Comparison of ENCODE assay signal across 1 cellular context in the genomic region with DNA sequence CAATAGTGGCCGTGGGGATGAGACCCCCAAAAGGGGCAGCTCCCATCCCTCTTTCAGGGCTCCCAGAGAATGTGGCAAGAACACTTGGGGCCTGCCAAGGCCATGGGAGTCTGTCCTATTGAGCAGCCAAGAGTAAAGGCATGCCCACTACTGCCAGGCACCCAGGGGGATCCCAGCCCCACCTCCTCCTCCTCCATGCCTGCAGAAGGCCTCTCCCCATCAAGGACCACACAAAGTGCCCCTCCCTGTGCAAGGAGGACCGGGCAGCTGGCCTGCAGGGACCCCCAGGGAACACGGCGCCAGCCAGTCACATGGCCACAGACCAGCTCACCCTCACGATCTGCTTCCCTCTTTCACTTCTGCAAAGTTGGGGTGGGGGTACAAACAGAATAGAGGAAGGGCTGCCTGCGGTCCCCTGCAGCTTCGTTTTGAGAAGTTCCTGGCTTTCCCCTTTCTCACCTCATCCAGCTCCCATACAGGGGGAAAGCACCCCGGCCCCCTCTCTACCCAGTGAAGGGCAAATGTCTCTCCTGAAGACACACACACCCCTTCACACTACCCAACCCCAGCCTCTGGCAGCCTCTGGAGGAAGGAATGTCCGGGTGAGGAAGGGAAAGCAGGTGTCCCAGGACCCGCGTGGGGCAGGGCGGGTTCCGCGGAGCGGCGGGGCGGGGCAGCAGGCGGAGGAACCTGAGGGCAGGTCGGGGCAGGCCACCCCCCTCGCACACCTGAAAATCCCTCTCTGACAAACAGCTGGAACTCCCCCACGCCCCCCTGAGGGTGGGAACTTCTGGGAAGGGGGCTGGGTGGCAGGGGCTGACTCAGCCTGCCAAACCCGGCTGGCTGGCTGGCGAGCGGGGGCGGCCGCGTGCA.
TF ChIP-seq lines count a peak whose summit lies in the region.

No MANE protein-coding gene starts in this region.

TF ChIP-seq in HepG2, 621 proteins besides CTCF, POLR2A, EP300 and RAD21 (continues in another document):
- 0 out of 2 replicates have a peak, but pooled peaks have one; percentile 20 for TF ChIP-seq MED13 (CRISPR knock-in tag; IDR thresholded peaks at IDR 0.05)
- TF ChIP-seq ZEB1 (IDR thresholded peaks at IDR 0.05; ENCODE audit: insufficient replicate concordance, low read depth), result peak; percentile 63
- TF ChIP-seq, protein P1, sequence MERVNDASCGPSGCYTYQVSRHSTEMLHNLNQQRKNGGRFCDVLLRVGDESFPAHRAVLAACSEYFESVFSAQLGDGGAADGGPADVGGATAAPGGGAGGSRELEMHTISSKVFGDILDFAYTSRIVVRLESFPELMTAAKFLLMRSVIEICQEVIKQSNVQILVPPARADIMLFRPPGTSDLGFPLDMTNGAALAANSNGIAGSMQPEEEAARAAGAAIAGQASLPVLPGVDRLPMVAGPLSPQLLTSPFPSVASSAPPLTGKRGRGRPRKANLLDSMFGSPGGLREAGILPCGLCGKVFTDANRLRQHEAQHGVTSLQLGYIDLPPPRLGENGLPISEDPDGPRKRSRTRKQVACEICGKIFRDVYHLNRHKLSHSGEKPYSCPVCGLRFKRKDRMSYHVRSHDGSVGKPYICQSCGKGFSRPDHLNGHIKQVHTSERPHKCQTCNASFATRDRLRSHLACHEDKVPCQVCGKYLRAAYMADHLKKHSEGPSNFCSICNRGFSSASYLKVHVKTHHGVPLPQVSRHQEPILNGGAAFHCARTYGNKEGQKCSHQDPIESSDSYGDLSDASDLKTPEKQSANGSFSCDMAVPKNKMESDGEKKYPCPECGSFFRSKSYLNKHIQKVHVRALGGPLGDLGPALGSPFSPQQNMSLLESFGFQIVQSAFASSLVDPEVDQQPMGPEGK (CRISPR knock-in tag; IDR thresholded peaks at IDR 0.05), result peak; percentile 88
- TF ChIP-seq TOE1 (CRISPR knock-in tag; IDR thresholded peaks at IDR 0.05), result no peak
- TF ChIP-seq, protein P2, sequence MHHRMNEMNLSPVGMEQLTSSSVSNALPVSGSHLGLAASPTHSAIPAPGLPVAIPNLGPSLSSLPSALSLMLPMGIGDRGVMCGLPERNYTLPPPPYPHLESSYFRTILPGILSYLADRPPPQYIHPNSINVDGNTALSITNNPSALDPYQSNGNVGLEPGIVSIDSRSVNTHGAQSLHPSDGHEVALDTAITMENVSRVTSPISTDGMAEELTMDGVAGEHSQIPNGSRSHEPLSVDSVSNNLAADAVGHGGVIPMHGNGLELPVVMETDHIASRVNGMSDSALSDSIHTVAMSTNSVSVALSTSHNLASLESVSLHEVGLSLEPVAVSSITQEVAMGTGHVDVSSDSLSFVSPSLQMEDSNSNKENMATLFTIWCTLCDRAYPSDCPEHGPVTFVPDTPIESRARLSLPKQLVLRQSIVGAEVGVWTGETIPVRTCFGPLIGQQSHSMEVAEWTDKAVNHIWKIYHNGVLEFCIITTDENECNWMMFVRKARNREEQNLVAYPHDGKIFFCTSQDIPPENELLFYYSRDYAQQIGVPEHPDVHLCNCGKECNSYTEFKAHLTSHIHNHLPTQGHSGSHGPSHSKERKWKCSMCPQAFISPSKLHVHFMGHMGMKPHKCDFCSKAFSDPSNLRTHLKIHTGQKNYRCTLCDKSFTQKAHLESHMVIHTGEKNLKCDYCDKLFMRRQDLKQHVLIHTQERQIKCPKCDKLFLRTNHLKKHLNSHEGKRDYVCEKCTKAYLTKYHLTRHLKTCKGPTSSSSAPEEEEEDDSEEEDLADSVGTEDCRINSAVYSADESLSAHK (CRISPR knock-in tag; IDR thresholded peaks at IDR 0.05; ENCODE audit: borderline replicate concordance), result no peak
- TF ChIP-seq STAG1 (CRISPR knock-in tag; IDR thresholded peaks at IDR 0.05), result 0 out of 2 replicates have a peak, but pooled peaks have one; percentile 24
- TF ChIP-seq SP140L (CRISPR knock-in tag; IDR thresholded peaks at IDR 0.05; ENCODE audit: borderline replicate concordance), result no peak
- TF ChIP-seq ZC3H13 (CRISPR knock-in tag; IDR thresholded peaks at IDR 0.05), result peak; percentile 67; the same call in 1 of the 2 replicates
- TF ChIP-seq, protein P3, sequence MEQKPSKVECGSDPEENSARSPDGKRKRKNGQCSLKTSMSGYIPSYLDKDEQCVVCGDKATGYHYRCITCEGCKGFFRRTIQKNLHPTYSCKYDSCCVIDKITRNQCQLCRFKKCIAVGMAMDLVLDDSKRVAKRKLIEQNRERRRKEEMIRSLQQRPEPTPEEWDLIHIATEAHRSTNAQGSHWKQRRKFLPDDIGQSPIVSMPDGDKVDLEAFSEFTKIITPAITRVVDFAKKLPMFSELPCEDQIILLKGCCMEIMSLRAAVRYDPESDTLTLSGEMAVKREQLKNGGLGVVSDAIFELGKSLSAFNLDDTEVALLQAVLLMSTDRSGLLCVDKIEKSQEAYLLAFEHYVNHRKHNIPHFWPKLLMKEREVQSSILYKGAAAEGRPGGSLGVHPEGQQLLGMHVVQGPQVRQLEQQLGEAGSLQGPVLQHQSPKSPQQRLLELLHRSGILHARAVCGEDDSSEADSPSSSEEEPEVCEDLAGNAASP (CRISPR knock-in tag; IDR thresholded peaks at IDR 0.05; ENCODE audit: borderline replicate concordance), result peak; percentile 43; the same call in 1 of the 2 replicates
- TF ChIP-seq FOXA3 (CRISPR knock-in tag; IDR thresholded peaks at IDR 0.05), result no peak
- 0 out of 2 replicates have a peak, but pooled peaks have one; percentile 11 for TF ChIP-seq ISL2 (CRISPR knock-in tag; IDR thresholded peaks at IDR 0.05)
- no peak for TF ChIP-seq ZNF331 (CRISPR knock-in tag; IDR thresholded peaks at IDR 0.05)
- TF ChIP-seq ZBTB7A (CRISPR knock-in tag; IDR thresholded peaks at IDR 0.05), result 0 out of 2 replicates have a peak, but pooled peaks have one; percentile 43
- no peak for TF ChIP-seq KDM3A (CRISPR knock-in tag; IDR thresholded peaks at IDR 0.05; ENCODE audit: low read depth)
- no peak for TF ChIP-seq NFYB (CRISPR knock-in tag; IDR thresholded peaks at IDR 0.05)
- TF ChIP-seq ZNF878 (CRISPR knock-in tag; IDR thresholded peaks at IDR 0.05), result 0 out of 2 replicates have a peak, but pooled peaks have one; percentile 36
- TF ChIP-seq, protein P4, sequence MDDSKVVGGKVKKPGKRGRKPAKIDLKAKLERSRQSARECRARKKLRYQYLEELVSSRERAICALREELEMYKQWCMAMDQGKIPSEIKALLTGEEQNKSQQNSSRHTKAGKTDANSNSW (CRISPR knock-in tag; IDR thresholded peaks at IDR 0.05; ENCODE audit: borderline replicate concordance), result 0 out of 2 replicates have a peak, but pooled peaks have one; percentile 20
- 0 out of 2 replicates have a peak, but pooled peaks have one; percentile 1 for TF ChIP-seq ZNF749 (CRISPR knock-in tag; IDR thresholded peaks at IDR 0.05; ENCODE audit: borderline replicate concordance)
- TF ChIP-seq, protein P5, sequence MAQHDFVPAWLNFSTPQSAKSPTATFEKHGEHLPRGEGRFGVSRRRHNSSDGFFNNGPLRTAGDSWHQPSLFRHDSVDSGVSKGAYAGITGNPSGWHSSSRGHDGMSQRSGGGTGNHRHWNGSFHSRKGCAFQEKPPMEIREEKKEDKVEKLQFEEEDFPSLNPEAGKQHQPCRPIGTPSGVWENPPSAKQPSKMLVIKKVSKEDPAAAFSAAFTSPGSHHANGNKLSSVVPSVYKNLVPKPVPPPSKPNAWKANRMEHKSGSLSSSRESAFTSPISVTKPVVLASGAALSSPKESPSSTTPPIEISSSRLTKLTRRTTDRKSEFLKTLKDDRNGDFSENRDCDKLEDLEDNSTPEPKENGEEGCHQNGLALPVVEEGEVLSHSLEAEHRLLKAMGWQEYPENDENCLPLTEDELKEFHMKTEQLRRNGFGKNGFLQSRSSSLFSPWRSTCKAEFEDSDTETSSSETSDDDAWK (CRISPR knock-in tag; IDR thresholded peaks at IDR 0.05), result no peak
- TF ChIP-seq ZNF572 (CRISPR knock-in tag; IDR thresholded peaks at IDR 0.05), result no peak
- no peak for TF ChIP-seq POGZ (CRISPR knock-in tag; IDR thresholded peaks at IDR 0.05)
- TF ChIP-seq FOSL2 (CRISPR knock-in tag; IDR thresholded peaks at IDR 0.05), result peak; percentile 79
- no peak for TF ChIP-seq KLF11 (CRISPR knock-in tag; IDR thresholded peaks at IDR 0.05)
- TF ChIP-seq, protein P6, sequence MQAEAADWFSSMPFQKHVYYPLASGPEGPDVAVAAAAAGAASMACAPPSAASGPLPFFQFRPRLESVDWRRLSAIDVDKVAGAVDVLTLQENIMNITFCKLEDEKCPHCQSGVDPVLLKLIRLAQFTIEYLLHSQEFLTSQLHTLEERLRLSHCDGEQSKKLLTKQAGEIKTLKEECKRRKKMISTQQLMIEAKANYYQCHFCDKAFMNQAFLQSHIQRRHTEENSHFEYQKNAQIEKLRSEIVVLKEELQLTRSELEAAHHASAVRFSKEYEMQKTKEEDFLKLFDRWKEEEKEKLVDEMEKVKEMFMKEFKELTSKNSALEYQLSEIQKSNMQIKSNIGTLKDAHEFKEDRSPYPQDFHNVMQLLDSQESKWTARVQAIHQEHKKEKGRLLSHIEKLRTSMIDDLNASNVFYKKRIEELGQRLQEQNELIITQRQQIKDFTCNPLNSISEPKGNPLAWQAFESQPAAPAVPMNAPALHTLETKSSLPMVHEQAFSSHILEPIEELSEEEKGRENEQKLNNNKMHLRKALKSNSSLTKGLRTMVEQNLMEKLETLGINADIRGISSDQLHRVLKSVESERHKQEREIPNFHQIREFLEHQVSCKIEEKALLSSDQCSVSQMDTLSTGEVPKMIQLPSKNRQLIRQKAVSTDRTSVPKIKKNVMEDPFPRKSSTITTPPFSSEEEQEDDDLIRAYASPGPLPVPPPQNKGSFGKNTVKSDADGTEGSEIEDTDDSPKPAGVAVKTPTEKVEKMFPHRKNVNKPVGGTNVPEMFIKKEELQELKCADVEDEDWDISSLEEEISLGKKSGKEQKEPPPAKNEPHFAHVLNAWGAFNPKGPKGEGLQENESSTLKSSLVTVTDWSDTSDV (CRISPR knock-in tag; IDR thresholded peaks at IDR 0.05), result no peak
- TF ChIP-seq, protein P7, sequence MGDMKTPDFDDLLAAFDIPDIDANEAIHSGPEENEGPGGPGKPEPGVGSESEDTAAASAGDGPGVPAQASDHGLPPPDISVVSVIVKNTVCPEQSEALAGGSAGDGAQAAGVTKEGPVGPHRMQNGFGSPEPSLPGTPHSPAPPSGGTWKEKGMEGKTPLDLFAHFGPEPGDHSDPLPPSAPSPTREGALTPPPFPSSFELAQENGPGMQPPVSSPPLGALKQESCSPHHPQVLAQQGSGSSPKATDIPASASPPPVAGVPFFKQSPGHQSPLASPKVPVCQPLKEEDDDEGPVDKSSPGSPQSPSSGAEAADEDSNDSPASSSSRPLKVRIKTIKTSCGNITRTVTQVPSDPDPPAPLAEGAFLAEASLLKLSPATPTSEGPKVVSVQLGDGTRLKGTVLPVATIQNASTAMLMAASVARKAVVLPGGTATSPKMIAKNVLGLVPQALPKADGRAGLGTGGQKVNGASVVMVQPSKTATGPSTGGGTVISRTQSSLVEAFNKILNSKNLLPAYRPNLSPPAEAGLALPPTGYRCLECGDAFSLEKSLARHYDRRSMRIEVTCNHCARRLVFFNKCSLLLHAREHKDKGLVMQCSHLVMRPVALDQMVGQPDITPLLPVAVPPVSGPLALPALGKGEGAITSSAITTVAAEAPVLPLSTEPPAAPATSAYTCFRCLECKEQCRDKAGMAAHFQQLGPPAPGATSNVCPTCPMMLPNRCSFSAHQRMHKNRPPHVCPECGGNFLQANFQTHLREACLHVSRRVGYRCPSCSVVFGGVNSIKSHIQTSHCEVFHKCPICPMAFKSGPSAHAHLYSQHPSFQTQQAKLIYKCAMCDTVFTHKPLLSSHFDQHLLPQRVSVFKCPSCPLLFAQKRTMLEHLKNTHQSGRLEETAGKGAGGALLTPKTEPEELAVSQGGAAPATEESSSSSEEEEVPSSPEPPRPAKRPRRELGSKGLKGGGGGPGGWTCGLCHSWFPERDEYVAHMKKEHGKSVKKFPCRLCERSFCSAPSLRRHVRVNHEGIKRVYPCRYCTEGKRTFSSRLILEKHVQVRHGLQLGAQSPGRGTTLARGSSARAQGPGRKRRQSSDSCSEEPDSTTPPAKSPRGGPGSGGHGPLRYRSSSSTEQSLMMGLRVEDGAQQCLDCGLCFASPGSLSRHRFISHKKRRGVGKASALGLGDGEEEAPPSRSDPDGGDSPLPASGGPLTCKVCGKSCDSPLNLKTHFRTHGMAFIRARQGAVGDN (CRISPR knock-in tag; IDR thresholded peaks at IDR 0.05), result peak; percentile 54
- peak; percentile 24; the same call in 1 of the 2 replicates for TF ChIP-seq SALL2 (CRISPR knock-in tag; IDR thresholded peaks at IDR 0.05)
- TF ChIP-seq, protein P8, sequence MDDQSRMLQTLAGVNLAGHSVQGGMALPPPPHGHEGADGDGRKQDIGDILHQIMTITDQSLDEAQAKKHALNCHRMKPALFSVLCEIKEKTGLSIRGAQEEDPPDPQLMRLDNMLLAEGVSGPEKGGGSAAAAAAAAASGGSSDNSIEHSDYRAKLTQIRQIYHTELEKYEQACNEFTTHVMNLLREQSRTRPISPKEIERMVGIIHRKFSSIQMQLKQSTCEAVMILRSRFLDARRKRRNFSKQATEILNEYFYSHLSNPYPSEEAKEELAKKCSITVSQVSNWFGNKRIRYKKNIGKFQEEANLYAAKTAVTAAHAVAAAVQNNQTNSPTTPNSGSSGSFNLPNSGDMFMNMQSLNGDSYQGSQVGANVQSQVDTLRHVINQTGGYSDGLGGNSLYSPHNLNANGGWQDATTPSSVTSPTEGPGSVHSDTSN (CRISPR knock-in tag; IDR thresholded peaks at IDR 0.05; ENCODE audit: borderline replicate concordance), result no peak
- no peak for TF ChIP-seq ZNF562 (CRISPR knock-in tag; IDR thresholded peaks at IDR 0.05; ENCODE audit: borderline replicate concordance)
- TF ChIP-seq, protein P9, sequence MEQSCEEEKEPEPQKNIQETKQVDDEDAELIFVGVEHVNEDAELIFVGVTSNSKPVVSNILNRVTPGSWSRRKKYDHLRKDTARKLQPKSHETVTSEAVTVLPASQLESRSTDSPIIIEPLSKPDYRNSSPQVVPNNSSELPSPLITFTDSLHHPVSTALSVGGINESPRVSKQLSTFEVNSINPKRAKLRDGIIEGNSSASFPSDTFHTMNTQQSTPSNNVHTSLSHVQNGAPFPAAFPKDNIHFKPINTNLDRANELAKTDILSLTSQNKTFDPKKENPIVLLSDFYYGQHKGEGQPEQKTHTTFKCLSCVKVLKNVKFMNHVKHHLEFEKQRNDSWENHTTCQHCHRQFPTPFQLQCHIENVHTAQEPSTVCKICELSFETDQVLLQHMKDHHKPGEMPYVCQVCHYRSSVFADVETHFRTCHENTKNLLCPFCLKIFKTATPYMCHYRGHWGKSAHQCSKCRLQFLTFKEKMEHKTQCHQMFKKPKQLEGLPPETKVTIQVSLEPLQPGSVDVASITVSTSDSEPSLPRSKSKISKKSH (CRISPR knock-in tag; IDR thresholded peaks at IDR 0.05; ENCODE audit: borderline replicate concordance), result peak; percentile 70; the same call in 1 of the 2 replicates
- TF ChIP-seq NCOA1 (CRISPR knock-in tag; IDR thresholded peaks at IDR 0.05), result no peak
- TF ChIP-seq SIN3A (IDR thresholded peaks at IDR 0.05; ENCODE audit: borderline replicate concordance, low read depth, low read length), result peak; percentile 81; the same call in 1 of the 2 replicates
- TF ChIP-seq SMAD1 (CRISPR knock-in tag; IDR thresholded peaks at IDR 0.05; ENCODE audit: borderline replicate concordance, low read depth), result no peak
- TF ChIP-seq GATAD2A (CRISPR knock-in tag; IDR thresholded peaks at IDR 0.05), result no peak
- 0 out of 2 replicates have a peak, but pooled peaks have one; percentile 25 for TF ChIP-seq ZNF567 (CRISPR knock-in tag; IDR thresholded peaks at IDR 0.05; ENCODE audit: borderline replicate concordance)
- TF ChIP-seq MEIS1 (CRISPR knock-in tag; IDR thresholded peaks at IDR 0.05; ENCODE audit: borderline replicate concordance), result no peak
- TF ChIP-seq MEF2D (CRISPR knock-in tag; IDR thresholded peaks at IDR 0.05), result 0 out of 2 replicates have a peak, but pooled peaks have one; percentile 20
